Comparison of ENCODE assay signal across 8 cellular contexts in the genomic region with DNA sequence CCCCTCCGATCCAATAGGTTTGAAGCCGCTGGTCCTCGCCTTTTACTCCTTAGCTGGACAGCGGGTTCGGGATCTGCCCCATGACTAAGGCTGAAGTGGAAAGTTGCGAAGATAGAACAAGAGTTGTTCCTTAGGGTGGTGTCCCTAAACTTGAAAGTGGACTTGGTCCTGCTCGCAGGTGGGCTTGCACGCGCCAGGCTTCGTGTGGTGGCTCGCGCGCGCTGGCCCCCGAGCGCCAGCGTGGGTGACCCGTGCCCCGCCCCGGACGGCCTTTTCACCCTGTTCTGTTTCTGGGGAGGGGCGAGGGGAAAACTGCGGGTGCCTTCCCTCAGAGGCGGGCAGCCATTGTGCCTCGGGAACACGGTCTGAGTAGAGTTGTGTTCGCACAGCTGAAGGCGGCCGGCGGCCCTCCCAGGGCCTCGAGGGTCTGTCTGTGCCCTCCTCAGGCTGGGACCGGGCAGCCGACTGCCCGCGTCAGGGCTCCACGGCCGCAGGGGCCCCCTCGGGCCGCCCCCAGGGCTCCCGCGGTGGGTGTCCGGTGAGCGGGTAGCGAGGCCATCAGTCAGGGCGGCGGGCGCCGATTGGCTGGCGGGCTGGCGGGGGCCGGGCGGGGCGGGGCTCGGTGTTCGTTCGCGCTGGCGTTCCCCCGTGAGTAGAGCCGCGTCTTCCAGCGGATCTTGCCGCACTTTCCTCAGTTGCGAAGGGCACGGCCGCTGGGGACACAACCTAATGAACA. TPM values are rescaled to one million over a fixed set of nuclear protein-coding genes. Genes with fewer than 3 reads are reported as not detected.
A peak's percentile ranks its signal among the peaks of the same experiment; 100 is the strongest.
DNase-seq lines count a peak whose midpoint lies in the region; ATAC-seq, FAIRE-seq and TF ChIP-seq lines count a peak whose summit lies in the region.

No MANE protein-coding gene starts in this region.

- H3K9me3 ChIP-seq in A549 = no peaks in the 10 kb centered on the region

- peaks cover 7% of the 10 kb centered on the region for H3K36me3 Mint-ChIP-seq in activated CD4-positive, alpha-beta T cell treated with anti-CD3 and anti-CD28 coated beads, Interleukin-2, amount 10 ng/mL, durations not matched to agents 7 days and 5 days (ENCODE audit: low read depth)

- peak overlapping the region; percentile 78 for H3K4me3 Mint-ChIP-seq in activated CD4-positive, alpha-beta T cell treated with anti-CD3 and anti-CD28 coated beads, Interleukin-2, amount 10 ng/mL, durations not matched to agents 7 days and 5 days

- no peak for TF ChIP-seq EP300 in A549 (IDR thresholded peaks at IDR 0.05)

- peak overlapping the region; percentile 89 to 96 for H3K27ac ChIP-seq in A549

- peaks cover 73% of the 10 kb centered on the region for H3K4me1 ChIP-seq in A549

- peak; percentile 51 for TF ChIP-seq POLR2A in A549 (IDR thresholded peaks at IDR 0.05; ENCODE audit: low read length)

- no peaks in the 10 kb centered on the region for H3K9me3 Mint-ChIP-seq in activated CD4-positive, alpha-beta T cell treated with anti-CD3 and anti-CD28 coated beads, Interleukin-2, amount 10 ng/mL, durations not matched to agents 7 days and 5 days

- TF ChIP-seq CTCF in A549 (IDR thresholded peaks at IDR 0.05) = no peak

- TF ChIP-seq RAD21 in A549 (conservative IDR thresholded peaks at IDR 0.05 in 1 of 2, IDR thresholded peaks at IDR 0.05 in 1 of 2) = no peak

- no peak for FAIRE-seq in A549 (lab: Jason Lieb, UNC)

- WGBS in A549 (ENCODE audit: missing lambda C conversion rate) = under 1% methylated on average over 27 of the region's 66 CpGs

- peaks cover 80% of the 10 kb centered on the region for H3K4me1 Mint-ChIP-seq in activated CD4-positive, alpha-beta T cell treated with anti-CD3 and anti-CD28 coated beads, Interleukin-2, amount 10 ng/mL, durations not matched to agents 7 days and 5 days

- ATAC-seq in A549 (peak; percentile 93 to 94), GM18520 (IDR thresholded peaks at IDR 0.05; ENCODE audit: unreplicated experiment) (peak; percentile 40), HG03039 (IDR thresholded peaks at IDR 0.05; ENCODE audit: unreplicated experiment) (peak; percentile 48), left lobe of liver (peak; percentile 74)

- peak overlapping the region; percentile 80 for H3K27ac Mint-ChIP-seq in activated CD4-positive, alpha-beta T cell treated with anti-CD3 and anti-CD28 coated beads, Interleukin-2, amount 10 ng/mL, durations not matched to agents 7 days and 5 days

- H3K4me3 ChIP-seq in A549 = peak overlapping the region; percentile 53

- CTCF ChIA-PET in A549 (lab: Yijun Ruan, JAX) = no interaction called here
- CTCF ChIA-PET in activated CD4-positive, alpha-beta T cell treated with anti-CD3 and anti-CD28 coated beads, Interleukin-2, amount 10 ng/mL, durations not matched to agents 7 days and 5 days (lab: Charles Lee) = interaction anchor here (1.0 kb wide), 1 partner anchor 12 kb away, joined by 3 read pairs; no protein-coding TSS in a partner anchor

- H3K27me3 Mint-ChIP-seq in activated CD4-positive, alpha-beta T cell treated with anti-CD3 and anti-CD28 coated beads, Interleukin-2, amount 10 ng/mL, durations not matched to agents 7 days and 5 days = no peaks in the 10 kb centered on the region

- H3K4me2 ChIP-seq in A549 = peak overlapping the region; percentile 87

- POLR2A ChIA-PET in A549 (lab: Yijun Ruan, JAX) = interaction anchor here (0.6 kb wide), 1 partner anchor 24 kb away, joined by 3 read pairs; no protein-coding TSS in a partner anchor
- POLR2A ChIA-PET in activated CD4-positive, alpha-beta T cell treated with anti-CD3 and anti-CD28 coated beads, Interleukin-2, amount 10 ng/mL, durations not matched to agents 7 days and 5 days (lab: Charles Lee) = no interaction called here

- DNase-seq in A549 (ENCODE audit: low read depth in 1 of 2, low spot score in 1 of 2) (peak; percentile 60 to 76), NCI-H2227 treated with DMSO at 0.1 percent for 48 hours (lab: John Stamatoyannopoulos, UW) (peak; percentile 69), cortex of kidney (lab: John Stamatoyannopoulos, UW) (peak; percentile 60), left lobe of liver (ENCODE audit: low spot score) (peak; percentile 94)
- peak; percentile 78 for DNase-seq in activated CD4-positive, alpha-beta T cell treated with anti-CD3 and anti-CD28 coated beads, Interleukin-2, amount 10 ng/mL, durations not matched to agents 7 days and 5 days
- peak; percentile 84 to 85 for DNase-seq in stimulated activated CD4-positive, alpha-beta T cell treated with anti-CD3 and anti-CD28 coated beads, Interleukin-2, amount 100 ng/mL, for 24 hours

TF ChIP-seq in A549, 52 proteins besides CTCF, POLR2A, EP300 and RAD21 (continues in another document):
- no peak for TF ChIP-seq ELK1 (IDR thresholded peaks at IDR 0.05; ENCODE audit: low read depth, low read length)
- TF ChIP-seq ZC3H11A (IDR thresholded peaks at IDR 0.05) = no peak; the same call in 1 of the 2 replicates
- no peak for TF ChIP-seq TP53 (CRISPR knock-in tag; IDR thresholded peaks at IDR 0.05)
- no peak for TF ChIP-seq NFE2L2 (conservative IDR thresholded peaks at IDR 0.05; ENCODE audit: low read length)
- TF ChIP-seq JUN (IDR thresholded peaks at IDR 0.05) = peak in 1 of 2 experiments; percentile 46; a peak in 1 of 5 replicates
- no peak for TF ChIP-seq SMC3 (IDR thresholded peaks at IDR 0.05)
- no peak for TF ChIP-seq ATOH8 (CRISPR knock-in tag; IDR thresholded peaks at IDR 0.05; ENCODE audit: low read depth)
- TF ChIP-seq, protein P1, sequence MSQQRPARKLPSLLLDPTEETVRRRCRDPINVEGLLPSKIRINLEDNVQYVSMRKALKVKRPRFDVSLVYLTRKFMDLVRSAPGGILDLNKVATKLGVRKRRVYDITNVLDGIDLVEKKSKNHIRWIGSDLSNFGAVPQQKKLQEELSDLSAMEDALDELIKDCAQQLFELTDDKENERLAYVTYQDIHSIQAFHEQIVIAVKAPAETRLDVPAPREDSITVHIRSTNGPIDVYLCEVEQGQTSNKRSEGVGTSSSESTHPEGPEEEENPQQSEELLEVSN (IDR thresholded peaks at IDR 0.05; ENCODE audit: borderline replicate concordance, low read depth) = peak; percentile 79
- TF ChIP-seq MAFK (IDR thresholded peaks at IDR 0.05; ENCODE audit: partially characterized antibody) = no peak
- TF ChIP-seq KDM1A (IDR thresholded peaks at IDR 0.05; ENCODE audit: low read depth) = no peak
- TF ChIP-seq RARB (CRISPR knock-in tag; IDR thresholded peaks at IDR 0.05) = no peak
- TF ChIP-seq CEBPB (IDR thresholded peaks at IDR 0.05) = no peak
- no peak for TF ChIP-seq RFX5 (IDR thresholded peaks at IDR 0.05)
- TF ChIP-seq HOXA7 (CRISPR knock-in tag; IDR thresholded peaks at IDR 0.05) = no peak
- TF ChIP-seq SREBF2 (IDR thresholded peaks at IDR 0.05) = no peak
- peak; percentile 84 for TF ChIP-seq MAX (IDR thresholded peaks at IDR 0.05)
- no peak for TF ChIP-seq FOSB (CRISPR knock-in tag; IDR thresholded peaks at IDR 0.05)
- no peak for TF ChIP-seq HOXB13 (CRISPR knock-in tag; IDR thresholded peaks at IDR 0.05; ENCODE audit: low read depth)
- TF ChIP-seq HMGXB4 (CRISPR knock-in tag; IDR thresholded peaks at IDR 0.05; ENCODE audit: borderline replicate concordance) = no peak

RNA-seq across cellular contexts. Expression of gene RREB1, which starts 33.0 kb away (rescaled TPM):
- 2.2 and 4.8 TPM in 2 replicates for polyA plus RNA-seq in A549 (2011; rRNA removed)
- polyA plus RNA-seq in A549 (2012; cell fraction: cytosol; rRNA removed) = 1.5 and 2.1 TPM in 2 replicates
- polyA plus RNA-seq in A549 (2012; cell fraction: nucleus; rRNA removed) = 6.1 and 6.8 TPM in 2 replicates
- 4.6 to 5.0 TPM (median 4.8 TPM) in 3 replicates for polyA plus RNA-seq in A549 (2017; fragmentation: RNase III; extraction: RNeasy Plus Mini Kit Qiagen cat#74134 plus additional on column Dnase treatment)
- 30.5 and 38.8 TPM in 2 replicates for polyA minus RNA-seq in A549 (2011; rRNA and poly(A)+ RNA removed)
- total RNA-seq in activated CD4-positive, alpha-beta T cell treated with anti-CD3 and anti-CD28 coated beads, Interleukin-2, amount 10 ng/mL, durations not matched to agents 7 days and 5 days = 10 to 100 TPM; 27.2 to 30.1 TPM
- 43.3 TPM for total RNA-seq in left lobe of liver

Comparison
In these comparisons a context has a peak if more than half of its experiments do, and no peak if none do; other contexts are left out.
1. Peak in every context shown above with its lines: DNase-seq, ATAC-seq, H3K4me3 ChIP-seq and H3K27ac ChIP-seq.
2. ATAC-seq: peak in every context shown above with its lines; median percentile 94 in A549; 74 in left lobe of liver; 48 in HG03039; 40 in GM18520.